8 cellular contexts compared by ENCODE assay signal in the genomic region with DNA sequence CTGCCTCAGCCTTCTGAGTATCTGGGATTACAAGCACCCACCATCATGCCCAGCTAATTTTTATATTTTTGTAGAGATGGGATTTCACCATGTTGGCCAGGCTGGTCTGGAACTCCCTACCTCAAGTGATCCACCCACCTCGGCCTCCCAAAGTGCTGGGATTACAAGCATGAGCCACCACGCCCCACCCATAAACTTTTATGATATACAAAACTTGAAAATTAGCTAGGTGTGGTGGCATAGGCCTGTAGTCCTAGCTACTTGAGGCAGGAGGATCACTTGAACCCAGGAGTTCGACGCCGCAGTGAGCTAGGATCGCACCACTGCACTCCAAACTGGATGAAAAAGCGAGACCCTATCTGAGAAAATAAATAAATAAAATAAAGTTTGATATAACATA.
A peak's percentile ranks its signal among the peaks of the same experiment; 100 is the strongest.
DNase-seq lines count a peak whose midpoint lies in the region; ATAC-seq, FAIRE-seq and TF ChIP-seq lines count a peak whose summit lies in the region.
"Not testable (repeated sequence)": the region's sequence is repeated elsewhere in the genome, so short reads cannot be mapped to it uniquely, and the experiment has no call there.

No MANE protein-coding gene starts in this region.

- H3K9me2 ChIP-seq in PC-3 (replicated peaks; ENCODE audit: low read length), result not testable (repeated sequence)

- not testable (repeated sequence) for H4K20me1 ChIP-seq in PC-3 (ENCODE audit: low read length); keratinocyte (ENCODE audit: control insufficient read depth, extremely low read depth, insufficient read depth, low read length); osteoblast (ENCODE audit: insufficient read depth, low read length)

- H3K9ac ChIP-seq in PC-3 (ENCODE audit: low read length); keratinocyte (ENCODE audit: control insufficient read depth, extremely low read depth, insufficient read depth, low read length): not testable (repeated sequence)

- H3K36me3 Mint-ChIP-seq in HFFc6 (ENCODE audit: low read depth); activated CD8-positive, alpha-beta memory T cell treated with anti-CD3 and anti-CD28 coated beads, Interleukin-2, amount 10 ng/mL, durations not matched to agents 7 days and 5 days; central memory CD8-positive, alpha-beta T cell (ENCODE audit: insufficient read depth); stimulated activated effector memory CD8-positive, alpha-beta T cell treated with anti-CD3 and anti-CD28 coated beads, Interleukin-12 subunit alpha, Interleukin-12 subunit beta, amount 100 ng/mL, for 72 hours: not testable (repeated sequence)

- peak overlapping the region; percentile 12 for H3K4me2 ChIP-seq in PC-3 (ENCODE audit: low read length)
- H3K4me2 ChIP-seq in keratinocyte (ENCODE audit: control insufficient read depth, extremely low read depth, insufficient read depth, low read depth, low read length), result peak overlapping the region; percentile 60
- peak overlapping the region; percentile 68 for H3K4me2 ChIP-seq in osteoblast (ENCODE audit: insufficient read depth, low read length)

- not testable (repeated sequence) for H3F3A ChIP-seq in PC-3 (ENCODE audit: low read length, unreplicated experiment)

- not testable (repeated sequence) for H3K79me2 ChIP-seq in ACC112 (ENCODE audit: control insufficient read depth, insufficient read depth, low read length, unreplicated experiment); PC-3 (ENCODE audit: low read length); keratinocyte (ENCODE audit: control insufficient read depth, insufficient read depth, low read length); osteoblast (ENCODE audit: insufficient read depth, low read length)

- not testable (repeated sequence) for H3K9me3 Mint-ChIP-seq in HFFc6; activated CD8-positive, alpha-beta memory T cell treated with anti-CD3 and anti-CD28 coated beads, Interleukin-2, amount 10 ng/mL, durations not matched to agents 7 days and 5 days (ENCODE audit: low read depth); central memory CD8-positive, alpha-beta T cell; stimulated activated effector memory CD8-positive, alpha-beta T cell treated with anti-CD3 and anti-CD28 coated beads, Interleukin-12 subunit alpha, Interleukin-12 subunit beta, amount 100 ng/mL, for 72 hours

- not testable (repeated sequence) for H3K9me1 ChIP-seq in keratinocyte (ENCODE audit: control insufficient read depth, extremely low read depth, insufficient read depth, low read length)

- not testable (repeated sequence) for BruUV-seq in PC-3 (replicated peaks; lab: Mats Ljungman, UMichigan)

- H3K4me1 ChIP-seq in ACC112 (ENCODE audit: control insufficient read depth, insufficient read depth, low read length, unreplicated experiment); PC-3 (ENCODE audit: insufficient read depth, low read length); osteoblast (ENCODE audit: insufficient read depth, low read length): not testable (repeated sequence)
- peaks cover 13% of the 10 kb centered on the region for H3K4me1 ChIP-seq in keratinocyte (ENCODE audit: control insufficient read depth, extremely low read depth, insufficient read depth, low read length)

- peak overlapping the region; percentile 64 for H3K4me3 ChIP-seq in ACC112 (ENCODE audit: low read depth, low read length)
- H3K4me3 ChIP-seq in PC-3 (ENCODE audit: low read length); keratinocyte (ENCODE audit: control insufficient read depth in 2 of 3, extremely low read depth in 1 of 3, insufficient read depth in 2 of 3, low read depth in 1 of 3, low read length in 3 of 3); osteoblast (ENCODE audit: insufficient read depth, low read length): not testable (repeated sequence)

- FAIRE-seq in keratinocyte (lab: Jason Lieb, UNC), result not testable (repeated sequence)

- not testable (repeated sequence) for H3K36me3 ChIP-seq in ACC112 (ENCODE audit: insufficient read depth, low read length); PC-3 (ENCODE audit: low read depth, low read length); keratinocyte (ENCODE audit: control insufficient read depth in 2 of 2, extremely low read depth in 1 of 2, insufficient read depth in 2 of 2, low read length in 2 of 2); osteoblast (ENCODE audit: insufficient read depth, low read length)

- peak overlapping the region; percentile 77 for H3K4me3 Mint-ChIP-seq in HFFc6
- H3K4me3 Mint-ChIP-seq in activated CD8-positive, alpha-beta memory T cell treated with anti-CD3 and anti-CD28 coated beads, Interleukin-2, amount 10 ng/mL, durations not matched to agents 7 days and 5 days, result peak overlapping the region; percentile 76
- H3K4me3 Mint-ChIP-seq in central memory CD8-positive, alpha-beta T cell, result peak overlapping the region; percentile 81
- H3K4me3 Mint-ChIP-seq in stimulated activated effector memory CD8-positive, alpha-beta T cell treated with anti-CD3 and anti-CD28 coated beads, Interleukin-12 subunit alpha, Interleukin-12 subunit beta, amount 100 ng/mL, for 72 hours, result peak overlapping the region; percentile 73

- peak overlapping the region; percentile 89 for H2AFZ ChIP-seq in ACC112 (ENCODE audit: low read length, unreplicated experiment)
- peak overlapping the region; percentile 54; the same call in 1 of the 2 replicates for H2AFZ ChIP-seq in PC-3 (ENCODE audit: low read length)
- H2AFZ ChIP-seq in keratinocyte (ENCODE audit: control insufficient read depth, low read length), result peak overlapping the region; percentile 54
- H2AFZ ChIP-seq in osteoblast (ENCODE audit: low read length), result peak overlapping the region; percentile 85

- POLR2A ChIA-PET in PC-3 (lab: Charles Lee; ENCODE audit: unreplicated experiment), result not testable (repeated sequence)

- intact Hi-C loops in PC-3 (cut with micrococcal nuclease), result not testable (repeated sequence)

- CTCF ChIA-PET in PC-3 (lab: Charles Lee), result not testable (repeated sequence)
- CTCF ChIA-PET in activated CD8-positive, alpha-beta memory T cell treated with anti-CD3 and anti-CD28 coated beads, Interleukin-2, amount 10 ng/mL, durations not matched to agents 7 days and 5 days (lab: Charles Lee), result interaction anchor here (1.4 kb wide), 1 partner anchor 10 kb away, joined by 4 read pairs; no protein-coding TSS in a partner anchor

- DNase-seq in HFFc6; PC-3; activated CD8-positive, alpha-beta memory T cell treated with anti-CD3 and anti-CD28 coated beads, Interleukin-2, amount 10 ng/mL, durations not matched to agents 7 days and 5 days; central memory CD8-positive, alpha-beta T cell (ENCODE audit: low spot score in 2 of 2); keratinocyte (ENCODE audit: low read depth, low spot score); osteoblast (ENCODE audit: insufficient read length, low spot score, missing footprints); stimulated activated effector memory CD8-positive, alpha-beta T cell treated with anti-CD3 and anti-CD28 coated beads, Interleukin-12 subunit alpha, Interleukin-12 subunit beta, amount 100 ng/mL, for 72 hours (ENCODE audit: low spot score in 2 of 2): not testable (repeated sequence)

- TF ChIP-seq CTCF in HFFc6 (IDR thresholded peaks at IDR 0.05); PC-3 (conservative IDR thresholded peaks at IDR 0.05; ENCODE audit: low read depth, low read length); keratinocyte (optimal IDR thresholded peaks at IDR 0.05 in 1 of 3, IDR thresholded peaks at IDR 0.05 in 1 of 3, conservative IDR thresholded peaks at IDR 0.05 in 1 of 3; ENCODE audit: extremely low read depth in 1 of 3, insufficient read depth in 2 of 3, low read length in 3 of 3); osteoblast (IDR thresholded peaks at IDR 0.05; ENCODE audit: extremely low read depth, low read depth, low read length): not testable (repeated sequence)

- not testable (repeated sequence) for H3K9me3 ChIP-seq in PC-3 (ENCODE audit: low read length); keratinocyte (ENCODE audit: control insufficient read depth, low read depth, low read length); osteoblast (ENCODE audit: low read depth, low read length)

- H3K27ac Mint-ChIP-seq in HFFc6, result peak overlapping the region; percentile 85
- H3K27ac Mint-ChIP-seq in activated CD8-positive, alpha-beta memory T cell treated with anti-CD3 and anti-CD28 coated beads, Interleukin-2, amount 10 ng/mL, durations not matched to agents 7 days and 5 days, result not testable (repeated sequence)
- peak overlapping the region; percentile 83 for H3K27ac Mint-ChIP-seq in central memory CD8-positive, alpha-beta T cell (ENCODE audit: low read depth)
- peak overlapping the region; percentile 96 for H3K27ac Mint-ChIP-seq in stimulated activated effector memory CD8-positive, alpha-beta T cell treated with anti-CD3 and anti-CD28 coated beads, Interleukin-12 subunit alpha, Interleukin-12 subunit beta, amount 100 ng/mL, for 72 hours

- H3K27me3 Mint-ChIP-seq in HFFc6 (ENCODE audit: insufficient read depth); activated CD8-positive, alpha-beta memory T cell treated with anti-CD3 and anti-CD28 coated beads, Interleukin-2, amount 10 ng/mL, durations not matched to agents 7 days and 5 days; central memory CD8-positive, alpha-beta T cell: not testable (repeated sequence)

- ATAC-seq in PC-3; activated CD8-positive, alpha-beta memory T cell treated with anti-CD3 and anti-CD28 coated beads, Interleukin-2, amount 10 ng/mL, durations not matched to agents 7 days and 5 days; central memory CD8-positive, alpha-beta T cell (replicated peaks; ENCODE audit: extremely low read depth, poor library complexity, severe bottlenecking); stimulated activated effector memory CD8-positive, alpha-beta T cell treated with anti-CD3 and anti-CD28 coated beads, Interleukin-12 subunit alpha, Interleukin-12 subunit beta, amount 100 ng/mL, for 72 hours: not testable (repeated sequence)

- dilution Hi-C loops in keratinocyte (cut with MboI; ENCODE audit: extremely low pct_ligation_motif_present, low sequenced_read_pairs), result not testable (repeated sequence)

- H3K27ac ChIP-seq in ACC112 (ENCODE audit: low read depth, low read length); PC-3 (ENCODE audit: low read length); osteoblast (ENCODE audit: low read depth, low read length): not testable (repeated sequence)
- H3K27ac ChIP-seq in keratinocyte (ENCODE audit: control insufficient read depth, insufficient read depth, low read length), result peak overlapping the region; percentile 14

- H3K4me1 Mint-ChIP-seq in HFFc6 (ENCODE audit: low read depth), result peaks cover 35% of the 10 kb centered on the region
- peaks cover 16% of the 10 kb centered on the region for H3K4me1 Mint-ChIP-seq in activated CD8-positive, alpha-beta memory T cell treated with anti-CD3 and anti-CD28 coated beads, Interleukin-2, amount 10 ng/mL, durations not matched to agents 7 days and 5 days
- H3K4me1 Mint-ChIP-seq in central memory CD8-positive, alpha-beta T cell, result peaks cover 28% of the 10 kb centered on the region
- H3K4me1 Mint-ChIP-seq in stimulated activated effector memory CD8-positive, alpha-beta T cell treated with anti-CD3 and anti-CD28 coated beads, Interleukin-12 subunit alpha, Interleukin-12 subunit beta, amount 100 ng/mL, for 72 hours, result peaks cover 35% of the 10 kb centered on the region

- H3K27me3 ChIP-seq in ACC112 (ENCODE audit: insufficient read depth, low read length); PC-3 (ENCODE audit: low read length); keratinocyte (ENCODE audit: control insufficient read depth, extremely low read depth, insufficient read depth, low read length); osteoblast (ENCODE audit: insufficient read depth, low read length): not testable (repeated sequence)

Comparison
In these comparisons a context has a peak if more than half of its experiments do, and no peak if none do; other contexts are left out.
1. H3K4me2 ChIP-seq: peak in every context shown above with its lines; median percentile 68 in osteoblast; 60 in keratinocyte; 12 in PC-3.